In the genomic region with DNA sequence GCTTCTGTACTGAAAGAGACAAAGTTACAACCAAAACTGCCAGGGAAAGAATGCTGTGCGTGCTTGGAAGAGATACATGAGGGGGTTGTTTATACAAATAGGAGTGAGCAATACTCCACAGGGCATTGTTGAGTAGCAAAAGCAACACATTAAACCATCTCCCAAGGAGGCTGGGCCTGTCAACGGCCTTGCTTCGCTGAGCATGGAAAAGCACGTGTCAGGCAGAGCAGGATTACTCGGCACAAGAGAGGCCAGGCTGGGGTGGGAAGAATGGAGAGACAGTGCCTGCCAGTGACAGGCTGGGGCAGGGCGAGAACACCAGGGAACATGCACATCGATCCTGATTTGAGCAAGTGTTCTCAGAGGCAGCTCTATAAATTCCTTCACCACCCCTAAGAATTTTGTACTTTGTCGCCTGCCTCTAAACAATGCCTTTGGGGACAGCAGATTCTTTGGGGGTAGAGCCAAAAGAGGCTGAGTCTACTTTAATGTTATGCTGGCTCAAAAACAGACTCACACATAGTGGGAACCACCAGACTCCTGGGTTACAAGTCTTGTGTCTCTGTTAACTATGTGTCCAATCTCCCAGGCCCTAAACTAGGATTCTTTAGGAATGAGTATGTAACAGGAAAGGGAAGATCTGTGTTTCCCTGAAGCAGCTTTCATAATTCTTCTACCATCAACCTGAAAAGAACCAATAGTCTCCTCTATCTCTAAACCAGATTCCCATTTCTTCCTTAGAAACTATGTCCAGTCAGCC, we compare ENCODE assay signal across 13 cellular contexts.
DNase-seq lines count a peak whose midpoint lies in the region; ATAC-seq and TF ChIP-seq lines count a peak whose summit lies in the region.
"Had no signal": no experiment of that assay in that cellular context is flagged by ENCODE, and none has a peak within 500 bp of the region (broad histone marks: within the 10 kb centered on the region; RNA-seq: fewer than 3 reads in every experiment).

No MANE protein-coding gene starts in this region.

- no peaks in the 10 kb centered on the region for H3K4me1 ChIP-seq in Peyer's patch
- H3K4me1 ChIP-seq: BE2C had no signal

- ATAC-seq in left ventricle myocardium superior (peak; percentile 48), HG02763 (IDR thresholded peaks at IDR 0.05; ENCODE audit: unreplicated experiment) (no peak)

- H3K36me3 ChIP-seq in brain microvascular endothelial cell (replicated peaks) = no peaks in the 10 kb centered on the region
- H3K36me3 ChIP-seq in kidney epithelial cell (ENCODE audit: control insufficient read depth, insufficient read depth, low read length) = peaks cover 1% of the 10 kb centered on the region
- no peaks in the 10 kb centered on the region for H3K36me3 ChIP-seq in Peyer's patch
- H3K36me3 ChIP-seq: BE2C, sigmoid colon had no signal

- no peak for TF ChIP-seq POLR2A in Peyer's patch (IDR thresholded peaks at IDR 0.05)

- intact Hi-C loops in left ventricle myocardium superior (cut with micrococcal nuclease) = no loop called here
- intact Hi-C loops in cardiac septum (cut with DNase I) = no loop called here

- no peaks in the 10 kb centered on the region for H3K9me3 ChIP-seq in Peyer's patch
- H3K9me3 ChIP-seq: BE2C, sigmoid colon had no signal

- no peaks in the 10 kb centered on the region for H3K27me3 ChIP-seq in brain microvascular endothelial cell (replicated peaks)
- H3K27me3 ChIP-seq in kidney epithelial cell (ENCODE audit: control insufficient read depth, insufficient read depth, low read length) = no peaks in the 10 kb centered on the region
- no peaks in the 10 kb centered on the region for H3K27me3 ChIP-seq in Peyer's patch
- H3K27me3 ChIP-seq: BE2C, sigmoid colon had no signal

- DNase-seq in left ventricle myocardium superior (no peak), cardiac septum (ENCODE audit: low spot score) (no peak), brain microvascular endothelial cell (peak; percentile 57), kidney epithelial cell (ENCODE audit: low read depth) (peak; percentile 93), OCI-M1 (lab: John Stamatoyannopoulos, UW) (no peak), Peyer's patch (no peak)
- no peak for DNase-seq in activated naive CD4-positive, alpha-beta T cell (lab: John Stamatoyannopoulos, UW)
- DNase-seq: activated CD4-positive, alpha-beta T cell treated with anti-CD3 and anti-CD28 coated beads, Interleukin-2, amount 50 U/mL, for 48 hours; BE2C; NCI-H2171 treated with DMSO at 0.1 percent for 48 hours; sigmoid colon had no signal

- in situ Hi-C loops in brain microvascular endothelial cell (cut with HindIII; ENCODE audit: low pct_ligation_motif_present, low sequenced_read_pairs) = no loop called here

- H3K4me3 ChIP-seq in brain microvascular endothelial cell (ENCODE audit: low read depth, low read length) = no peak overlapping the region
- no peak overlapping the region for H3K4me3 ChIP-seq in kidney epithelial cell (ENCODE audit: low read depth, low read length)
- no peak overlapping the region for H3K4me3 ChIP-seq in Peyer's patch
- H3K4me3 ChIP-seq: lung, sigmoid colon had no signal

- TF ChIP-seq CTCF in brain microvascular endothelial cell (IDR thresholded peaks at IDR 0.05; ENCODE audit: low read depth, low read length, missing control alignments) = no peak
- no peak for TF ChIP-seq CTCF in kidney epithelial cell (IDR thresholded peaks at IDR 0.05; ENCODE audit: insufficient read depth, low read length, poor library complexity, severe bottlenecking)
- no peak for TF ChIP-seq CTCF in Peyer's patch (IDR thresholded peaks at IDR 0.05)

- H3K27ac ChIP-seq in brain microvascular endothelial cell = no peak overlapping the region
- no peak overlapping the region for H3K27ac ChIP-seq in Peyer's patch
- H3K27ac ChIP-seq: sigmoid colon had no signal

Comparison
In these comparisons a context has a peak if more than half of its experiments do, and no peak if none do; other contexts are left out.
1. DNase-seq: peak in brain microvascular endothelial cell (single experiment) and kidney epithelial cell (single experiment); none in left ventricle myocardium superior (single experiment), cardiac septum (single experiment), OCI-M1 (single experiment), activated naive CD4-positive, alpha-beta T cell (0 of 4) and Peyer's patch (0 of 3).